In genomic region chr19:322616-323015, GRCh38 we compare ENCODE assay signal across 1 cellular context.
TF ChIP-seq lines count a peak whose summit lies in the region.

No MANE protein-coding gene starts in this region.

TF ChIP-seq in GM12878, 131 proteins besides CTCF, POLR2A, EP300 and RAD21:
- TF ChIP-seq CREM (IDR thresholded peaks at IDR 0.05; ENCODE audit: low read depth) (no peak), RUNX3 (IDR thresholded peaks at IDR 0.05; ENCODE audit: low read length) (no peak), HDGF (IDR thresholded peaks at IDR 0.05) (no peak), IKZF1 (conservative IDR thresholded peaks at IDR 0.05) (no peak), ZBTB11 (CRISPR knock-in tag; IDR thresholded peaks at IDR 0.05) (no peak), ZNF217 (IDR thresholded peaks at IDR 0.05) (no peak), ZSCAN29 (IDR thresholded peaks at IDR 0.05) (no peak), E2F8 (IDR thresholded peaks at IDR 0.05; ENCODE audit: low read depth, partially characterized antibody) (no peak), ZNF207 (IDR thresholded peaks at IDR 0.05; ENCODE audit: borderline replicate concordance) (no peak), PKNOX1 (IDR thresholded peaks at IDR 0.05) (no peak), SUPT20H (IDR thresholded peaks at IDR 0.05; ENCODE audit: borderline replicate concordance, control insufficient read depth, low read depth, low read length) (no peak), MXI1 (IDR thresholded peaks at IDR 0.05; ENCODE audit: low read depth, low read length) (no peak)
